In genomic region chr16:30444231-30445148, GRCh38 we compare ENCODE assay signal across 8 cellular contexts. TPM values are rescaled to one million over a fixed set of nuclear protein-coding genes. Genes with fewer than 3 reads are reported as not detected.
A peak's percentile ranks its signal among the peaks of the same experiment; 100 is the strongest.
DNase-seq lines count a peak whose midpoint lies in the region; ATAC-seq, FAIRE-seq and TF ChIP-seq lines count a peak whose summit lies in the region.

No MANE protein-coding gene starts in this region.

- H4K20me1 ChIP-seq in astrocyte (ENCODE audit: insufficient read depth, low read length) = no peaks in the 10 kb centered on the region

- no peaks in the 10 kb centered on the region for H3K27me3 Mint-ChIP-seq in activated naive CD4-positive, alpha-beta T cell treated with anti-CD3 and anti-CD28 coated beads, Interleukin-2, amount 50 U/mL, for 24 hours
- no peaks in the 10 kb centered on the region for H3K27me3 Mint-ChIP-seq in astrocyte (ENCODE audit: low read depth, unreplicated experiment)

- no peaks in the 10 kb centered on the region for H3K36me3 ChIP-seq in astrocyte (ENCODE audit: insufficient read depth, low read length)
- peaks cover 17% of the 10 kb centered on the region for H3K36me3 ChIP-seq in lower lobe of right lung
- H3K36me3 ChIP-seq in upper lobe of right lung = peaks cover 11% of the 10 kb centered on the region

- no peak for TF ChIP-seq CTCF in astrocyte (IDR thresholded peaks at IDR 0.05; ENCODE audit: insufficient read depth, low read depth, low read length)
- TF ChIP-seq CTCF in lower lobe of right lung (IDR thresholded peaks at IDR 0.05) = no peak
- no peak for TF ChIP-seq CTCF in upper lobe of right lung (IDR thresholded peaks at IDR 0.05)

- intact Hi-C loops in lower lobe of right lung (cut with DNase I) = no loop called here
- intact Hi-C loops in upper lobe of right lung (cut with DNase I) = no loop called here

- FAIRE-seq in astrocyte (lab: Jason Lieb, UNC) = no peak

- H3K27ac ChIP-seq in astrocyte (ENCODE audit: low read depth, low read length) (peak overlapping the region; percentile 89), lower lobe of right lung (peak overlapping the region; percentile 96), upper lobe of right lung (peak overlapping the region; percentile 97)

- H3K4me3 Mint-ChIP-seq in activated naive CD4-positive, alpha-beta T cell treated with anti-CD3 and anti-CD28 coated beads, Interleukin-2, amount 50 U/mL, for 24 hours = peak overlapping the region; percentile 93
- H3K4me3 Mint-ChIP-seq in astrocyte (ENCODE audit: unreplicated experiment) = peak overlapping the region; percentile 90

- ATAC-seq in lower lobe of right lung (no peak), upper lobe of right lung (no peak), GM21447 (IDR thresholded peaks at IDR 0.05; ENCODE audit: unreplicated experiment) (no peak), GM18502 (IDR thresholded peaks at IDR 0.05; ENCODE audit: poor library complexity, unreplicated experiment) (no peak)

- peaks cover 13% of the 10 kb centered on the region for H3K36me3 Mint-ChIP-seq in activated naive CD4-positive, alpha-beta T cell treated with anti-CD3 and anti-CD28 coated beads, Interleukin-2, amount 50 U/mL, for 24 hours
- peaks cover 16% of the 10 kb centered on the region for H3K36me3 Mint-ChIP-seq in astrocyte (ENCODE audit: low read depth, unreplicated experiment)

- peak overlapping the region; percentile 66 for H3K4me3 ChIP-seq in astrocyte (ENCODE audit: insufficient read depth, low read depth, low read length)
- peak overlapping the region; percentile 85 for H3K4me3 ChIP-seq in lower lobe of right lung
- H3K4me3 ChIP-seq in upper lobe of right lung = peak overlapping the region; percentile 86

- peak overlapping the region; percentile 80 for H2AFZ ChIP-seq in astrocyte (ENCODE audit: low read depth, low read length)

- H3K79me2 ChIP-seq in astrocyte (ENCODE audit: insufficient read depth, low read length) = peaks cover 15% of the 10 kb centered on the region

- H3K27me3 ChIP-seq in astrocyte (ENCODE audit: insufficient read depth, low read length) = no peaks in the 10 kb centered on the region
- H3K27me3 ChIP-seq in lower lobe of right lung (ENCODE audit: low read depth) = no peaks in the 10 kb centered on the region
- no peaks in the 10 kb centered on the region for H3K27me3 ChIP-seq in upper lobe of right lung

- H3K27ac Mint-ChIP-seq in activated naive CD4-positive, alpha-beta T cell treated with anti-CD3 and anti-CD28 coated beads, Interleukin-2, amount 50 U/mL, for 24 hours = peak overlapping the region; percentile 88
- peak overlapping the region; percentile 63 for H3K27ac Mint-ChIP-seq in astrocyte (ENCODE audit: unreplicated experiment)

- H3K9me3 ChIP-seq in astrocyte (ENCODE audit: insufficient read depth, low read depth, low read length) (no peaks in the 10 kb centered on the region), lower lobe of right lung (no peaks in the 10 kb centered on the region), upper lobe of right lung (no peaks in the 10 kb centered on the region)

- no peaks in the 10 kb centered on the region for H3K9me3 Mint-ChIP-seq in activated naive CD4-positive, alpha-beta T cell treated with anti-CD3 and anti-CD28 coated beads, Interleukin-2, amount 50 U/mL, for 24 hours
- peaks cover 7% of the 10 kb centered on the region for H3K9me3 Mint-ChIP-seq in astrocyte (ENCODE audit: unreplicated experiment)

- H3K4me1 ChIP-seq in astrocyte (ENCODE audit: insufficient read depth, low read length) (peaks cover 12% of the 10 kb centered on the region), lower lobe of right lung (peaks cover 30% of the 10 kb centered on the region), upper lobe of right lung (peaks cover 22% of the 10 kb centered on the region)

- no peak for DNase-seq in activated naive CD4-positive, alpha-beta T cell treated with anti-CD3 and anti-CD28 coated beads, Interleukin-2, amount 50 U/mL, for 16 hours
- no peak for DNase-seq in astrocyte (ENCODE audit: low read depth)
- no peak for DNase-seq in lower lobe of right lung
- no peak for DNase-seq in upper lobe of right lung
- DNase-seq in amniotic stem cell (lab: John Stamatoyannopoulos, UW) = no peak

- peak overlapping the region; percentile 91 for H3K9ac ChIP-seq in astrocyte (ENCODE audit: low read length)

- H3K4me2 ChIP-seq in astrocyte (ENCODE audit: low read length) = peak overlapping the region; percentile 94

- peaks cover 33% of the 10 kb centered on the region for H3K4me1 Mint-ChIP-seq in activated naive CD4-positive, alpha-beta T cell treated with anti-CD3 and anti-CD28 coated beads, Interleukin-2, amount 50 U/mL, for 24 hours
- H3K4me1 Mint-ChIP-seq in astrocyte (ENCODE audit: low read depth, unreplicated experiment) = peaks cover 14% of the 10 kb centered on the region

RNA-seq across cellular contexts. Expression of gene SEPHS2, which starts 1.2 kb away (rescaled TPM):
- total RNA-seq in astrocyte (37.0 and 38.2 TPM in 2 replicates), lower lobe of right lung (54.6 TPM), upper lobe of right lung (54.9 TPM)

RNA-seq across cellular contexts. Expression of gene DCTPP1, which starts 14.7 kb away (rescaled TPM):
- 31.0 and 36.5 TPM in 2 replicates for total RNA-seq in astrocyte
- total RNA-seq in lower lobe of right lung = 19.1 TPM
- total RNA-seq in upper lobe of right lung = 17.9 TPM

RNA-seq across cellular contexts. Expression of gene ITGAL, which starts 28.1 kb away (rescaled TPM):
- total RNA-seq in astrocyte = 0.23 TPM in 1 of 2 replicates, not detected in the other
- total RNA-seq in lower lobe of right lung = 127 TPM
- 62.8 TPM for total RNA-seq in upper lobe of right lung

RNA-seq across cellular contexts. Expression of gene ZNF771, which starts 37.1 kb away (rescaled TPM):
- total RNA-seq in astrocyte = 13.9 and 15.5 TPM in 2 replicates
- 3.8 TPM for total RNA-seq in lower lobe of right lung
- 4.5 TPM for total RNA-seq in upper lobe of right lung

RNA-seq across cellular contexts. Expression of gene ZNF48, which starts 49.3 kb away (rescaled TPM):
- total RNA-seq in astrocyte = 16.0 and 19.5 TPM in 2 replicates
- total RNA-seq in lower lobe of right lung = 6.2 TPM
- 6.1 TPM for total RNA-seq in upper lobe of right lung

Comparison
In these comparisons a context has a peak if more than half of its experiments do, and no peak if none do; other contexts are left out.
1. RNA of gene ITGAL, which starts 28.1 kb away (total RNA-seq): 127 TPM in lower lobe of right lung (single experiment) and 62.8 TPM in upper lobe of right lung (single experiment); 0.23 TPM in astrocyte; every median in the first group is over 10 times any median in the second.
2. Peak in every context shown above with its lines, with median percentiles within 50 percentile points of each other: H3K27ac ChIP-seq and H3K4me3 ChIP-seq.